In genomic region chr5:52804359-52804758, GRCh38 we compare ENCODE assay signal across 1 cellular context.
A peak's percentile ranks its signal among the peaks of the same experiment; 100 is the strongest.
TF ChIP-seq lines count a peak whose summit lies in the region.

No MANE protein-coding gene starts in this region.

TF ChIP-seq in HEK293, 187 proteins besides CTCF, POLR2A, EP300 and RAD21 (continued from another document):
- TF ChIP-seq PRDM6 (tag by site-specific recombination; IDR thresholded peaks at IDR 0.05): peak; percentile 99
- TF ChIP-seq ZNF501 (tag by site-specific recombination; IDR thresholded peaks at IDR 0.05): 0 out of 2 replicates have a peak, but pooled peaks have one; percentile 50
- TF ChIP-seq OVOL3 (tag by site-specific recombination; IDR thresholded peaks at IDR 0.05): peak; percentile 49; the same call in 1 of the 2 replicates
- peak; percentile 96 for TF ChIP-seq OSR2 (tag by site-specific recombination; IDR thresholded peaks at IDR 0.05)
- peak; percentile 92 for TF ChIP-seq SP7 (tag by site-specific recombination; IDR thresholded peaks at IDR 0.05)
- TF ChIP-seq ZBTB26 (tag by site-specific recombination; optimal IDR thresholded peaks at IDR 0.05): no peak
